Comparison of ENCODE assay signal across 16 cellular contexts in the genomic region with DNA sequence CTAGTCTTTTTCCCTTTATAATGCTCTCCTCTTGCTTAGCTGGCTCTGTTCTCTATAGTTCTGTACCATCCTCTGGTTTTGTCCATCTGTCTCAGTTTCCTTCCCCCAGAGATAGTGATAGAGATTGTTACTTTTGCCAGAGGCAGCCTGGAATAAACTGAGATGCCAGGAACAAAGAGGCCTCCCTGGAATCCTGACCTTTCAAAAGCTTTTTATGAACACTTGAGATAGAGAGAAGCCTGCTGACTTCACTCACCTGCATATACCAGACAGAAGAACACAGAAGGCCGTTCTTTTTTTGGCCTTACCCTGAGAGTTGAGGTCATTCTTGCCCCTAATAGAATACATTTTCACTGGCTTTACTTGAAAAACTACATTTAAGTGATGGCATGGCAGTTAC.
DNase-seq lines count a peak whose midpoint lies in the region; ATAC-seq and TF ChIP-seq lines count a peak whose summit lies in the region.
"Had no signal": no experiment of that assay in that cellular context is flagged by ENCODE, and none has a peak within 500 bp of the region (broad histone marks: within the 10 kb centered on the region; RNA-seq: fewer than 3 reads in every experiment).

No MANE protein-coding gene starts in this region.

- no peak for TF ChIP-seq CTCF in DOHH2 (IDR thresholded peaks at IDR 0.05; ENCODE audit: low read depth, low read length, poor library complexity, severe bottlenecking)
- TF ChIP-seq CTCF in left ventricle myocardium inferior (IDR thresholded peaks at IDR 0.05; ENCODE audit: borderline replicate concordance): no peak
- TF ChIP-seq CTCF in osteocyte (IDR thresholded peaks at IDR 0.05): no peak

- no peaks in the 10 kb centered on the region for H3K9me2 ChIP-seq in DOHH2 (replicated peaks; ENCODE audit: control insufficient read depth, low read length)

- H3F3A ChIP-seq in DOHH2 (ENCODE audit: control insufficient read depth, insufficient read depth): peaks cover 7% of the 10 kb centered on the region

- H3K9me3 ChIP-seq in DOHH2 (ENCODE audit: control insufficient read depth, insufficient read depth, low read length) (0 out of 2 replicates have a peak, but pooled peaks cover 4% of the 10 kb centered on the region), SJCRH30 (replicated peaks) (no peaks in the 10 kb centered on the region), left ventricle myocardium inferior (replicated peaks) (peaks cover 6% of the 10 kb centered on the region)
- H3K9me3 ChIP-seq: right lobe of liver had no signal

- no peaks in the 10 kb centered on the region for H3K27me3 ChIP-seq in DOHH2 (ENCODE audit: control insufficient read depth, low read length)
- no peaks in the 10 kb centered on the region for H3K27me3 ChIP-seq in SJCRH30
- no peaks in the 10 kb centered on the region for H3K27me3 ChIP-seq in left ventricle myocardium inferior (ENCODE audit: low read depth)
- H3K27me3 ChIP-seq: right lobe of liver had no signal

- no peaks in the 10 kb centered on the region for H4K20me1 ChIP-seq in DOHH2 (ENCODE audit: control insufficient read depth, insufficient read depth, low read depth, low read length)

- POLR2A ChIA-PET in naive thymus-derived CD8-positive, alpha-beta T cell (lab: Charles Lee): no interaction called here

- H3K4me3 ChIP-seq in DOHH2 (ENCODE audit: low read length) (peak overlapping the region; percentile 51), SJCRH30 (no peak overlapping the region), left ventricle myocardium inferior (peak overlapping the region; percentile 13)
- H3K4me3 ChIP-seq: right lobe of liver had no signal

- no peaks in the 10 kb centered on the region for H3K9me3 Mint-ChIP-seq in osteocyte (ENCODE audit: unreplicated experiment)
- peaks cover 0 to 8% (median 5%) of the 10 kb centered on the region in 9 donors for H3K9me3 Mint-ChIP-seq in naive thymus-derived CD8-positive, alpha-beta T cell
- H3K9me3 Mint-ChIP-seq: activated T-helper 2 cell treated with anti-CD3 and anti-CD28 coated beads, Interferon-gamma antibody, Interleukin-2, Interleukin-4, amounts not matched to agents 10 μg/mL and 5 μg/mL and 100 μg/mL, durations not matched to agents 14 hours and 24 hours and 36 hours; effector memory CD8-positive, alpha-beta T cell had no signal

- intact Hi-C loops in left ventricle myocardium inferior (cut with micrococcal nuclease): loop anchor here (5.0 kb wide), 1 partner anchor 36 kb away; no protein-coding TSS in a partner anchor

- no peaks in the 10 kb centered on the region for H3K27me3 Mint-ChIP-seq in osteocyte (ENCODE audit: unreplicated experiment)
- H3K27me3 Mint-ChIP-seq in naive thymus-derived CD8-positive, alpha-beta T cell: peaks cover 2 to 12% (median 7%) of the 10 kb centered on the region in 5 donors

- H3K36me3 ChIP-seq in DOHH2 (ENCODE audit: control insufficient read depth, low read length): 0 out of 2 replicates have a peak, but pooled peaks cover 3% of the 10 kb centered on the region
- H3K36me3 ChIP-seq in SJCRH30: no peaks in the 10 kb centered on the region
- H3K36me3 ChIP-seq in left ventricle myocardium inferior: no peaks in the 10 kb centered on the region
- H3K36me3 ChIP-seq: right lobe of liver had no signal

- peaks cover 38% of the 10 kb centered on the region for H3K4me1 Mint-ChIP-seq in osteocyte (ENCODE audit: unreplicated experiment)
- H3K4me1 Mint-ChIP-seq in naive thymus-derived CD8-positive, alpha-beta T cell: peaks cover 0 to 20% (median 2%) of the 10 kb centered on the region in 4 donors
- H3K4me1 Mint-ChIP-seq: activated CD8-positive, alpha-beta memory T cell treated with anti-CD3 and anti-CD28 coated beads, Interleukin-2, amount 10 ng/mL, durations not matched to agents 7 days and 5 days had no signal

- H3K27ac Mint-ChIP-seq in osteocyte (ENCODE audit: unreplicated experiment): peak overlapping the region; percentile 94
- H3K27ac Mint-ChIP-seq in naive thymus-derived CD8-positive, alpha-beta T cell: no peak overlapping the region
- H3K27ac Mint-ChIP-seq: activated CD8-positive, alpha-beta memory T cell treated with anti-CD3 and anti-CD28 coated beads, Interleukin-2, amount 10 ng/mL, durations not matched to agents 7 days and 5 days; activated T-helper 2 cell treated with anti-CD3 and anti-CD28 coated beads, Interferon-gamma antibody, Interleukin-2, Interleukin-4, amounts not matched to agents 10 μg/mL and 5 μg/mL and 100 μg/mL, durations not matched to agents 14 hours and 24 hours and 36 hours; effector memory CD8-positive, alpha-beta T cell had no signal

- H3K4me1 ChIP-seq in DOHH2 (ENCODE audit: control insufficient read depth, low read length) (peaks cover 51% of the 10 kb centered on the region), SJCRH30 (peaks cover 28% of the 10 kb centered on the region), left ventricle myocardium inferior (peaks cover 89% of the 10 kb centered on the region)

- ATAC-seq in naive thymus-derived CD8-positive, alpha-beta T cell: no peak
- ATAC-seq: activated CD8-positive, alpha-beta memory T cell treated with anti-CD3 and anti-CD28 coated beads, Interleukin-2, amount 10 ng/mL, durations not matched to agents 7 days and 5 days; effector memory CD8-positive, alpha-beta T cell had no signal

- H3K4me2 ChIP-seq in DOHH2 (ENCODE audit: low read length): peak overlapping the region; percentile 68

- no peak for DNase-seq in SJCRH30
- DNase-seq in left ventricle myocardium inferior: no peak
- DNase-seq in osteocyte (ENCODE audit: extremely low spot score, unreplicated experiment): no peak
- no peak for DNase-seq in effector CD4-positive, alpha-beta T cell
- no peak for DNase-seq in naive thymus-derived CD8-positive, alpha-beta T cell
- DNase-seq in EL: no peak
- DNase-seq in NCI-H524 treated with DMSO at 0.1 percent for 48 hours (lab: John Stamatoyannopoulos, UW): no peak
- DNase-seq: activated CD4-positive, alpha-beta T cell treated with anti-CD3 and anti-CD28 coated beads for 1 hour; activated CD8-positive, alpha-beta memory T cell treated with anti-CD3 and anti-CD28 coated beads, Interleukin-2, amount 10 ng/mL, durations not matched to agents 7 days and 5 days; COR-L47; effector memory CD8-positive, alpha-beta T cell; midbrain; NCI-H748 treated with DMSO at 0.1 percent for 48 hours; right lobe of liver had no signal

- peaks cover 55% of the 10 kb centered on the region for H3K79me2 ChIP-seq in DOHH2 (ENCODE audit: control insufficient read depth, low read length)

- peak overlapping the region; percentile 89 for H3K27ac ChIP-seq in DOHH2 (ENCODE audit: low read depth, low read length)
- peak overlapping the region; percentile 58 for H3K27ac ChIP-seq in SJCRH30
- H3K27ac ChIP-seq in left ventricle myocardium inferior (replicated peaks): peak overlapping the region; percentile 89
- H3K27ac ChIP-seq: right lobe of liver had no signal

- H3K36me3 Mint-ChIP-seq in osteocyte (ENCODE audit: unreplicated experiment): peaks cover 4% of the 10 kb centered on the region
- no peaks in the 10 kb centered on the region for H3K36me3 Mint-ChIP-seq in naive thymus-derived CD8-positive, alpha-beta T cell
- H3K36me3 Mint-ChIP-seq: activated CD8-positive, alpha-beta memory T cell treated with anti-CD3 and anti-CD28 coated beads, Interleukin-2, amount 10 ng/mL, durations not matched to agents 7 days and 5 days had no signal

- no peak overlapping the region for H3K4me3 Mint-ChIP-seq in osteocyte (ENCODE audit: unreplicated experiment)
- H3K4me3 Mint-ChIP-seq in naive thymus-derived CD8-positive, alpha-beta T cell: no peak overlapping the region
- H3K4me3 Mint-ChIP-seq: activated CD8-positive, alpha-beta memory T cell treated with anti-CD3 and anti-CD28 coated beads, Interleukin-2, amount 10 ng/mL, durations not matched to agents 7 days and 5 days; effector memory CD8-positive, alpha-beta T cell had no signal
